10 cellular contexts compared by ENCODE assay signal in genomic region chr12:26319511-26319910, GRCh38.
DNase-seq lines count a peak whose midpoint lies in the region; ATAC-seq and TF ChIP-seq lines count a peak whose summit lies in the region.
"Had no signal": no experiment of that assay in that cellular context is flagged by ENCODE, and none has a peak within 500 bp of the region (broad histone marks: within the 10 kb centered on the region; RNA-seq: fewer than 3 reads in every experiment).

No MANE protein-coding gene starts in this region.

- intact Hi-C loops in Right ventricle myocardium inferior (cut with DNase I): no loop called here
- intact Hi-C loops in cardiac septum (cut with DNase I): no loop called here

- no peak overlapping the region for H3K18ac ChIP-seq in mesendoderm (ENCODE audit: low read length)

- no CpG with 5 or more reads among the region's 5 CpGs for WGBS in mesendoderm (ENCODE audit: extremely low coverage, insufficient coverage, low lambda C conversion rate)

- no peak overlapping the region for H2BK5ac ChIP-seq in mesendoderm (ENCODE audit: low read length)

- H4K8ac ChIP-seq in mesendoderm (ENCODE audit: low read depth, low read length): no peak overlapping the region

- no peaks in the 10 kb centered on the region for H3K79me1 ChIP-seq in mesendoderm (ENCODE audit: low read length)

- no peaks in the 10 kb centered on the region for H3K36me3 ChIP-seq in mesendoderm (ENCODE audit: control insufficient read depth, insufficient read depth, low read length)

- H4K5ac ChIP-seq in mesendoderm (ENCODE audit: low read length): no peak overlapping the region

- no peak overlapping the region for H3K4me3 ChIP-seq in epithelial cell of esophagus (ENCODE audit: low read length)
- H3K4me3 ChIP-seq in mesendoderm (ENCODE audit: low read length): no peak overlapping the region

- no peak overlapping the region for H3K23ac ChIP-seq in mesendoderm (ENCODE audit: low read length)

- ATAC-seq in Right ventricle myocardium inferior: peak; percentile 95
- no peak for ATAC-seq in GM21737 (IDR thresholded peaks at IDR 0.05; ENCODE audit: unreplicated experiment)
- ATAC-seq: activated CD8-positive, alpha-beta T cell treated with anti-CD3 and anti-CD28 coated beads, Interleukin-2, amount 10 ng/mL, durations not matched to agents 7 days and 5 days had no signal

- no peak overlapping the region for H3K27ac ChIP-seq in mesendoderm (ENCODE audit: low read depth, low read length)

- H3K4me1 ChIP-seq in mesendoderm (ENCODE audit: control insufficient read depth, low read depth, low read length): no peaks in the 10 kb centered on the region

- H2AK5ac ChIP-seq in mesendoderm (ENCODE audit: low read length): no peak overlapping the region

- H3K79me2 ChIP-seq in mesendoderm (ENCODE audit: control insufficient read depth, insufficient read depth, low read length): no peaks in the 10 kb centered on the region

- DNase-seq in Right ventricle myocardium inferior (ENCODE audit: missing footprints): peak; percentile 65
- DNase-seq in cardiac septum (ENCODE audit: low spot score): no peak
- DNase-seq in epithelial cell of esophagus (ENCODE audit: low read depth): peak; percentile 99
- DNase-seq in mesendoderm: peak; percentile 67
- DNase-seq in globus pallidus (ENCODE audit: low spot score): no peak
- no peak for DNase-seq in NCI-H2029 treated with DMSO at 0.1 percent for 48 hours (lab: John Stamatoyannopoulos, UW)
- no peak for DNase-seq in NCI-H146 (lab: John Stamatoyannopoulos, UW)
- DNase-seq: 8988T; activated CD8-positive, alpha-beta T cell treated with anti-CD3 and anti-CD28 coated beads, Interleukin-2, amount 10 ng/mL, durations not matched to agents 7 days and 5 days had no signal

- no peak overlapping the region for H2BK120ac ChIP-seq in mesendoderm (ENCODE audit: low read depth, low read length)

- no peak overlapping the region for H3K9ac ChIP-seq in mesendoderm (ENCODE audit: low read length)

- no peaks in the 10 kb centered on the region for H3K27me3 ChIP-seq in mesendoderm (ENCODE audit: insufficient read depth, low read length, poor library complexity)

- no peak overlapping the region for H3K4ac ChIP-seq in mesendoderm (ENCODE audit: low read depth, low read length)

- TF ChIP-seq CTCF in epithelial cell of esophagus (IDR thresholded peaks at IDR 0.05; ENCODE audit: insufficient read depth, low read depth, low read length, missing control alignments): no peak

- no peak overlapping the region for H3K4me2 ChIP-seq in mesendoderm (ENCODE audit: low read length)

- H3K56ac ChIP-seq in mesendoderm (ENCODE audit: low read length): no peak overlapping the region

- H2BK15ac ChIP-seq in mesendoderm (replicated peaks; ENCODE audit: low read depth): no peak overlapping the region

Comparison
In these comparisons a context has a peak if more than half of its experiments do, and no peak if none do; other contexts are left out.
1. DNase-seq: peak in Right ventricle myocardium inferior (single experiment), epithelial cell of esophagus (single experiment) and mesendoderm (single experiment); none in cardiac septum (single experiment), globus pallidus (single experiment), NCI-H2029 treated with DMSO at 0.1 percent for 48 hours (single experiment) and NCI-H146 (single experiment).